1 cellular context compared by ENCODE assay signal in the genomic region with DNA sequence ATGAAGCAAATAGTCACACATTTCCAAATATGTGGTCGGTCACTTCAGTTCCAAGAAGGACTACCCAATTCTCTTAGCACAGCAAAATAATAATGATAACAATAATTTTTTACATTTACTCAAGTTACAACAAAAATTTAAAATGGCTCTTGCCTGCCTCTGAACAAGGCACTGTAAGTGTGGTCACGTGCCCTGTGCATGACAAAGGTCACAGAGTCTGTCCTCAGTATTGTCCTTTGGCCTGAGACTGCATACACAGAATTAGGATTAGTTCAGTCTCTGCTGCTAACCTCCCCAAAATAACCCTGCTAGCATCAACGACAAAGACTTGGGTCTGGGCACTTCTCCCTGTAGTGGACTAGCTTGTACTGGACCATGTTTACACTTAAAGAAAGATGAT.
A peak's percentile ranks its signal among the peaks of the same experiment; 100 is the strongest.
TF ChIP-seq lines count a peak whose summit lies in the region.

No MANE protein-coding gene starts in this region.

TF ChIP-seq in HepG2, 621 proteins besides CTCF, POLR2A, EP300 and RAD21 (continued from another document):
- TF ChIP-seq, protein P1, sequence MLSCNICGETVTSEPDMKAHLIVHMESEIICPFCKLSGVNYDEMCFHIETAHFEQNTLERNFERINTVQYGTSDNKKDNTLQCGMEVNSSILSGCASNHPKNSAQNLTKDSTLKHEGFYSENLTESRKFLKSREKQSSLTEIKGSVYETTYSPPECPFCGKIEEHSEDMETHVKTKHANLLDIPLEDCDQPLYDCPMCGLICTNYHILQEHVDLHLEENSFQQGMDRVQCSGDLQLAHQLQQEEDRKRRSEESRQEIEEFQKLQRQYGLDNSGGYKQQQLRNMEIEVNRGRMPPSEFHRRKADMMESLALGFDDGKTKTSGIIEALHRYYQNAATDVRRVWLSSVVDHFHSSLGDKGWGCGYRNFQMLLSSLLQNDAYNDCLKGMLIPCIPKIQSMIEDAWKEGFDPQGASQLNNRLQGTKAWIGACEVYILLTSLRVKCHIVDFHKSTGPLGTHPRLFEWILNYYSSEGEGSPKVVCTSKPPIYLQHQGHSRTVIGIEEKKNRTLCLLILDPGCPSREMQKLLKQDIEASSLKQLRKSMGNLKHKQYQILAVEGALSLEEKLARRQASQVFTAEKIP (CRISPR knock-in tag; IDR thresholded peaks at IDR 0.05; ENCODE audit: borderline replicate concordance) = no peak
- TF ChIP-seq SRSF9 (IDR thresholded peaks at IDR 0.05; ENCODE audit: borderline replicate concordance, insufficient read depth, low read depth, low read length, poor library complexity, severe bottlenecking) (no peak), YEATS4 (CRISPR knock-in tag; IDR thresholded peaks at IDR 0.05; ENCODE audit: borderline replicate concordance) (no peak), RORA (CRISPR knock-in tag; IDR thresholded peaks at IDR 0.05) (no peak), SOX5 (CRISPR knock-in tag; IDR thresholded peaks at IDR 0.05; ENCODE audit: borderline replicate concordance) (0 out of 2 replicates have a peak, but pooled peaks have one; percentile 11), ZIK1 (CRISPR knock-in tag; IDR thresholded peaks at IDR 0.05; ENCODE audit: borderline replicate concordance, low read depth) (no peak), RFX3 (CRISPR knock-in tag; IDR thresholded peaks at IDR 0.05) (no peak), ZNF766 (CRISPR knock-in tag; IDR thresholded peaks at IDR 0.05; ENCODE audit: borderline replicate concordance) (no peak), JDP2 (CRISPR knock-in tag; IDR thresholded peaks at IDR 0.05; ENCODE audit: borderline replicate concordance) (no peak), PHF21A (CRISPR knock-in tag; IDR thresholded peaks at IDR 0.05) (no peak), ATRX (CRISPR knock-in tag; IDR thresholded peaks at IDR 0.05; ENCODE audit: borderline replicate concordance) (no peak), ZMYM4 (CRISPR knock-in tag; IDR thresholded peaks at IDR 0.05) (no peak), ZNF230 (CRISPR knock-in tag; IDR thresholded peaks at IDR 0.05) (no peak), ISX (CRISPR knock-in tag; conservative IDR thresholded peaks at IDR 0.05) (no peak), HNF4A (CRISPR knock-in tag; IDR thresholded peaks at IDR 0.05) (peak; percentile 44), FOXA3 (CRISPR knock-in tag; IDR thresholded peaks at IDR 0.05) (no peak)
- TF ChIP-seq, protein P2, sequence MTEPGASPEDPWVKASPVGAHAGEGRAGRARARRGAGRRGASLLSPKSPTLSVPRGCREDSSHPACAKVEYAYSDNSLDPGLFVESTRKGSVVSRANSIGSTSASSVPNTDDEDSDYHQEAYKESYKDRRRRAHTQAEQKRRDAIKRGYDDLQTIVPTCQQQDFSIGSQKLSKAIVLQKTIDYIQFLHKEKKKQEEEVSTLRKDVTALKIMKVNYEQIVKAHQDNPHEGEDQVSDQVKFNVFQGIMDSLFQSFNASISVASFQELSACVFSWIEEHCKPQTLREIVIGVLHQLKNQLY (CRISPR knock-in tag; IDR thresholded peaks at IDR 0.05) = peak; percentile 71; the same call in 1 of the 2 replicates
- TF ChIP-seq, protein P3, sequence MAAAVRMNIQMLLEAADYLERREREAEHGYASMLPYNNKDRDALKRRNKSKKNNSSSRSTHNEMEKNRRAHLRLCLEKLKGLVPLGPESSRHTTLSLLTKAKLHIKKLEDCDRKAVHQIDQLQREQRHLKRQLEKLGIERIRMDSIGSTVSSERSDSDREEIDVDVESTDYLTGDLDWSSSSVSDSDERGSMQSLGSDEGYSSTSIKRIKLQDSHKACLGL (CRISPR knock-in tag; IDR thresholded peaks at IDR 0.05) = no peak
- TF ChIP-seq, protein P4, sequence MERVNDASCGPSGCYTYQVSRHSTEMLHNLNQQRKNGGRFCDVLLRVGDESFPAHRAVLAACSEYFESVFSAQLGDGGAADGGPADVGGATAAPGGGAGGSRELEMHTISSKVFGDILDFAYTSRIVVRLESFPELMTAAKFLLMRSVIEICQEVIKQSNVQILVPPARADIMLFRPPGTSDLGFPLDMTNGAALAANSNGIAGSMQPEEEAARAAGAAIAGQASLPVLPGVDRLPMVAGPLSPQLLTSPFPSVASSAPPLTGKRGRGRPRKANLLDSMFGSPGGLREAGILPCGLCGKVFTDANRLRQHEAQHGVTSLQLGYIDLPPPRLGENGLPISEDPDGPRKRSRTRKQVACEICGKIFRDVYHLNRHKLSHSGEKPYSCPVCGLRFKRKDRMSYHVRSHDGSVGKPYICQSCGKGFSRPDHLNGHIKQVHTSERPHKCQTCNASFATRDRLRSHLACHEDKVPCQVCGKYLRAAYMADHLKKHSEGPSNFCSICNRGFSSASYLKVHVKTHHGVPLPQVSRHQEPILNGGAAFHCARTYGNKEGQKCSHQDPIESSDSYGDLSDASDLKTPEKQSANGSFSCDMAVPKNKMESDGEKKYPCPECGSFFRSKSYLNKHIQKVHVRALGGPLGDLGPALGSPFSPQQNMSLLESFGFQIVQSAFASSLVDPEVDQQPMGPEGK (CRISPR knock-in tag; IDR thresholded peaks at IDR 0.05) = no peak
- TF ChIP-seq, protein P5, sequence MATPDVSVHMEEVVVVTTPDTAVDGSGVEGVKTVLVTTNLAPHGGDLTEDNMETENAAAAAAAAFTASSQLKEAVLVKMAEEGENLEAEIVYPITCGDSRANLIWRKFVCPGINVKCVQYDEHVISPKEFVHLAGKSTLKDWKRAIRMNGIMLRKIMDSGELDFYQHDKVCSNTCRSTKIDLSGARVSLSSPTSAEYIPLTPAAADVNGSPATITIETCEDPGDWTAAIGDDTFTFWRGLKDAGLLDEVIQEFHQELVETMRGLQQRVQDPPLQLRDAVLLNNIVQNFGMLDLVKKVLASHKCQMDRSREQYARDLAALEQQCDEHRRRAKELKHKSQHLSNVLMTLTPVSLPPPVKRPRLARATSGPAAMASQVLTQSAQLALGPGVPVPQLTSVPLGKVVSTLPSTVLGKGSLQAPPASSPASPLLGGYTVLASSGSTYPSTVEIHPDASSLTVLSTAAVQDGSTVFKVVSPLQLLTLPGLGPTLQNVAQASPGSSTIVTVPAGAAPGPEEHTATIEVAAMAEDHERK (CRISPR knock-in tag; IDR thresholded peaks at IDR 0.05; ENCODE audit: low read depth) = no peak
- TF ChIP-seq, protein P6, sequence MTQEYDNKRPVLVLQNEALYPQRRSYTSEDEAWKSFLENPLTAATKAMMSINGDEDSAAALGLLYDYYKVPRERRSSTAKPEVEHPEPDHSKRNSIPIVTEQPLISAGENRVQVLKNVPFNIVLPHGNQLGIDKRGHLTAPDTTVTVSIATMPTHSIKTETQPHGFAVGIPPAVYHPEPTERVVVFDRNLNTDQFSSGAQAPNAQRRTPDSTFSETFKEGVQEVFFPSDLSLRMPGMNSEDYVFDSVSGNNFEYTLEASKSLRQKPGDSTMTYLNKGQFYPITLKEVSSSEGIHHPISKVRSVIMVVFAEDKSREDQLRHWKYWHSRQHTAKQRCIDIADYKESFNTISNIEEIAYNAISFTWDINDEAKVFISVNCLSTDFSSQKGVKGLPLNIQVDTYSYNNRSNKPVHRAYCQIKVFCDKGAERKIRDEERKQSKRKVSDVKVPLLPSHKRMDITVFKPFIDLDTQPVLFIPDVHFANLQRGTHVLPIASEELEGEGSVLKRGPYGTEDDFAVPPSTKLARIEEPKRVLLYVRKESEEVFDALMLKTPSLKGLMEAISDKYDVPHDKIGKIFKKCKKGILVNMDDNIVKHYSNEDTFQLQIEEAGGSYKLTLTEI (CRISPR knock-in tag; conservative IDR thresholded peaks at IDR 0.05) = no peak
- TF ChIP-seq, protein P7, sequence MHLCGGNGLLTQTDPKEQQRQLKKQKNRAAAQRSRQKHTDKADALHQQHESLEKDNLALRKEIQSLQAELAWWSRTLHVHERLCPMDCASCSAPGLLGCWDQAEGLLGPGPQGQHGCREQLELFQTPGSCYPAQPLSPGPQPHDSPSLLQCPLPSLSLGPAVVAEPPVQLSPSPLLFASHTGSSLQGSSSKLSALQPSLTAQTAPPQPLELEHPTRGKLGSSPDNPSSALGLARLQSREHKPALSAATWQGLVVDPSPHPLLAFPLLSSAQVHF (CRISPR knock-in tag; IDR thresholded peaks at IDR 0.05) = no peak
TF ChIP-seq in HepG2: peak in this region for 6.
